20 cellular contexts compared by ENCODE assay signal in genomic region chr11:12867531-12867930, GRCh38.
"Had no signal": no experiment of that assay in that cellular context is flagged by ENCODE, and none has a peak within 500 bp of the region (broad histone marks: within the 10 kb centered on the region; RNA-seq: fewer than 3 reads in every experiment).

No MANE protein-coding gene starts in this region.

- H3K9me3 ChIP-seq: breast epithelium, upper lobe of left lung had no signal

- H3K4me1 ChIP-seq: breast epithelium had no signal

- H3K4me3 Mint-ChIP-seq: activated naive CD8-positive, alpha-beta T cell treated with anti-CD3 and anti-CD28 coated beads for 36 hours; memory B cell; naive B cell; neural crest cell; T-cell had no signal

- H3K36me3 ChIP-seq: breast epithelium, upper lobe of left lung had no signal

- H3K27ac ChIP-seq: breast epithelium, upper lobe of left lung, WERI-Rb-1 had no signal

- H3K36me3 Mint-ChIP-seq: activated naive CD8-positive, alpha-beta T cell treated with anti-CD3 and anti-CD28 coated beads for 36 hours; memory B cell; T-cell had no signal

- DNase-seq: activated CD4-positive, alpha-beta T cell treated with anti-CD3 and anti-CD28 coated beads for 1 hour; activated naive CD4-positive, alpha-beta T cell; activated naive CD8-positive, alpha-beta T cell treated with anti-CD3 and anti-CD28 coated beads for 36 hours; activated T-cell treated with anti-CD3 and anti-CD28 coated beads, Interleukin-2, amount 50 U/mL, for 1 hour; erythroblast; left colon; naive B cell; retina; stimulated activated CD4-positive, alpha-beta T cell treated with anti-CD3 and anti-CD28 coated beads, Interleukin-1b, Interleukin-23, amount 100 ng/mL, for 48 hours; T-cell; upper lobe of left lung; WERI-Rb-1 had no signal

- H3K4me3 ChIP-seq: breast epithelium, upper lobe of left lung had no signal

- H3K27me3 ChIP-seq: breast epithelium, upper lobe of left lung had no signal

- H3K9me3 Mint-ChIP-seq: activated naive CD8-positive, alpha-beta T cell treated with anti-CD3 and anti-CD28 coated beads for 36 hours; activated T-helper 2 cell treated with anti-CD3 and anti-CD28 coated beads, Interferon-gamma antibody, Interleukin-2, Interleukin-4, amounts not matched to agents 10 μg/mL and 5 μg/mL and 100 μg/mL, durations not matched to agents 14 hours and 24 hours and 36 hours; memory B cell; neural crest cell; T-cell had no signal

- H3K27ac Mint-ChIP-seq: activated naive CD8-positive, alpha-beta T cell treated with anti-CD3 and anti-CD28 coated beads for 36 hours; activated T-helper 2 cell treated with anti-CD3 and anti-CD28 coated beads, Interferon-gamma antibody, Interleukin-2, Interleukin-4, amounts not matched to agents 10 μg/mL and 5 μg/mL and 100 μg/mL, durations not matched to agents 14 hours and 24 hours and 36 hours; memory B cell; naive B cell; T-cell had no signal

- ATAC-seq: left colon, T-cell had no signal

- FAIRE-seq: astrocyte, endometrium, keratinocyte, TTC549 had no signal
